1 cellular context compared by ENCODE assay signal in the genomic region with DNA sequence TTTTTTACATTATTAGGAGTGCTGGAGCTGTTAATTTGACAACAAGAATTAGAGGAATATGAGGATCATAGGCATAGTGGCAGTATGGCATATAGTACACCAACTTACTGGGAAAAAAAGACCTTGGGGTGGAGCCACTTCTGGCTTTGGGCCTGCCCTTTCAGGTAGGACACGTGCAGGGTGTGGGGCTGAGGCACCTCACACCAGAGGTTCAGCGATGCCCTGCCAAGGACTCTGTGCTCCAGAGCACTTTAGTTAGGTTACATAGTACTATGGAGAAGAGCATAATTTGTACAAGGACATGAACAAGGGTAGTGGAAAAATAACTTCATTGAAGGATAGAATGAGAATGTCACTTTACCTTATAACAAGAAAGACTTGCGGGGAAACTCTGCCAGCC.
TF ChIP-seq lines count a peak whose summit lies in the region.

No MANE protein-coding gene starts in this region.

TF ChIP-seq in HepG2, 621 proteins besides CTCF, POLR2A, EP300 and RAD21 (continued from another document):
- TF ChIP-seq, protein P1, sequence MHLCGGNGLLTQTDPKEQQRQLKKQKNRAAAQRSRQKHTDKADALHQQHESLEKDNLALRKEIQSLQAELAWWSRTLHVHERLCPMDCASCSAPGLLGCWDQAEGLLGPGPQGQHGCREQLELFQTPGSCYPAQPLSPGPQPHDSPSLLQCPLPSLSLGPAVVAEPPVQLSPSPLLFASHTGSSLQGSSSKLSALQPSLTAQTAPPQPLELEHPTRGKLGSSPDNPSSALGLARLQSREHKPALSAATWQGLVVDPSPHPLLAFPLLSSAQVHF (CRISPR knock-in tag; IDR thresholded peaks at IDR 0.05) = no peak
- TF ChIP-seq ZNF549 (CRISPR knock-in tag; IDR thresholded peaks at IDR 0.05) = no peak
- TF ChIP-seq, protein P2, sequence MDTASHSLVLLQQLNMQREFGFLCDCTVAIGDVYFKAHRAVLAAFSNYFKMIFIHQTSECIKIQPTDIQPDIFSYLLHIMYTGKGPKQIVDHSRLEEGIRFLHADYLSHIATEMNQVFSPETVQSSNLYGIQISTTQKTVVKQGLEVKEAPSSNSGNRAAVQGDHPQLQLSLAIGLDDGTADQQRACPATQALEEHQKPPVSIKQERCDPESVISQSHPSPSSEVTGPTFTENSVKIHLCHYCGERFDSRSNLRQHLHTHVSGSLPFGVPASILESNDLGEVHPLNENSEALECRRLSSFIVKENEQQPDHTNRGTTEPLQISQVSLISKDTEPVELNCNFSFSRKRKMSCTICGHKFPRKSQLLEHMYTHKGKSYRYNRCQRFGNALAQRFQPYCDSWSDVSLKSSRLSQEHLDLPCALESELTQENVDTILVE (CRISPR knock-in tag; IDR thresholded peaks at IDR 0.05) = no peak
- TF ChIP-seq KDM5A (IDR thresholded peaks at IDR 0.05; ENCODE audit: borderline replicate concordance, low read length) = no peak
- TF ChIP-seq ZFP36L2 (CRISPR knock-in tag; IDR thresholded peaks at IDR 0.05) = no peak
- TF ChIP-seq, protein P3, sequence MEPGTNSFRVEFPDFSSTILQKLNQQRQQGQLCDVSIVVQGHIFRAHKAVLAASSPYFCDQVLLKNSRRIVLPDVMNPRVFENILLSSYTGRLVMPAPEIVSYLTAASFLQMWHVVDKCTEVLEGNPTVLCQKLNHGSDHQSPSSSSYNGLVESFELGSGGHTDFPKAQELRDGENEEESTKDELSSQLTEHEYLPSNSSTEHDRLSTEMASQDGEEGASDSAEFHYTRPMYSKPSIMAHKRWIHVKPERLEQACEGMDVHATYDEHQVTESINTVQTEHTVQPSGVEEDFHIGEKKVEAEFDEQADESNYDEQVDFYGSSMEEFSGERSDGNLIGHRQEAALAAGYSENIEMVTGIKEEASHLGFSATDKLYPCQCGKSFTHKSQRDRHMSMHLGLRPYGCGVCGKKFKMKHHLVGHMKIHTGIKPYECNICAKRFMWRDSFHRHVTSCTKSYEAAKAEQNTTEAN (CRISPR knock-in tag; conservative IDR thresholded peaks at IDR 0.05) = no peak
- no peak for TF ChIP-seq ZNF547 (CRISPR knock-in tag; IDR thresholded peaks at IDR 0.05)
- TF ChIP-seq ZNF124 (CRISPR knock-in tag; IDR thresholded peaks at IDR 0.05) = no peak
